Comparison of ENCODE assay signal across 1 cellular context in the genomic region with DNA sequence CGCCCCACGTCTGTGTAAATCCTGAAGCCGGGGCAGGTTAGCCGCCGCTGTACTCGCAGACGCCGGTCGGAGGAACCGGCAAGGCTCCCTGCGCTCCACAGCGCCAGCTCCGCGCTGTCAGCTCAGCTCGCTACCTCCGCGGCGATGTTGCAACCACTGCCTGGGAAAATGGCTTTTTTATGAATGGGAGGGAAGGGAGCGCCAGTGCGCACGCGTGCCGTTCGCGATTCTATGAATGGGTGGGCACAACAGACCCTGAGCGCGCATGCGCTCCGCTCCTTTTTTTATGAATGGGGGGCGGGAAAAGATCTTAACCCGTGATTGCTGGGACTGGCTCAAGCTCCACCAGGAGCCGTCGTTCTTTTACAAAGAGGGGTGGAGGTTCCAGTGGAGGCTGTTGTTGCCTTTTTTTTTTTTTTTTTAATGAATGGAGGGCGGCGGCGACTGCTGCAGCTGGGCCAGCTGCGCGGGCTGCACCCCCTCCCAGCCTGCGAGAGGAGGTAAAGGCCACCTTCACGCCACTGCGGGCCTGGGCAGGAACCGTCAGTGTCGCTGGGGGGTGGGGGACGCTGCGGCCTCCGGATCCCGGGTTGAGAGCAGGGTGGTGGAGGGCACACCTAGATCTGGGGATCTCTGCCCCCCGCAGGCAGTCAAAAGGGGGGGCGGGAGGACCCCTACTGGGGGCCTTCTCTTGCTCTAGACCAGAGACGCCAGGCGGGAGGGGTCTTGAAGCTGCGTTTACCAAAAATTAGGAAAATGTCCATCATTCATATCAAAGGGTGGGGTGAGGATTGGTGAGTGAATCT.
A peak's percentile ranks its signal among the peaks of the same experiment; 100 is the strongest.
TF ChIP-seq lines count a peak whose summit lies in the region.

A gene with protein sequence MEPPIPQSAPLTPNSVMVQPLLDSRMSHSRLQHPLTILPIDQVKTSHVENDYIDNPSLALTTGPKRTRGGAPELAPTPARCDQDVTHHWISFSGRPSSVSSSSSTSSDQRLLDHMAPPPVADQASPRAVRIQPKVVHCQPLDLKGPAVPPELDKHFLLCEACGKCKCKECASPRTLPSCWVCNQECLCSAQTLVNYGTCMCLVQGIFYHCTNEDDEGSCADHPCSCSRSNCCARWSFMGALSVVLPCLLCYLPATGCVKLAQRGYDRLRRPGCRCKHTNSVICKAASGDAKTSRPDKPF (minus strand): TSS at position 151 of the 806 bp plus-strand sequence. CDS start 9,913 bp downstream, outside the sequence.

TF ChIP-seq in K562, 482 proteins besides CTCF, POLR2A, EP300 and RAD21 (continued from another document and continues in another):
- TF ChIP-seq, protein P1, sequence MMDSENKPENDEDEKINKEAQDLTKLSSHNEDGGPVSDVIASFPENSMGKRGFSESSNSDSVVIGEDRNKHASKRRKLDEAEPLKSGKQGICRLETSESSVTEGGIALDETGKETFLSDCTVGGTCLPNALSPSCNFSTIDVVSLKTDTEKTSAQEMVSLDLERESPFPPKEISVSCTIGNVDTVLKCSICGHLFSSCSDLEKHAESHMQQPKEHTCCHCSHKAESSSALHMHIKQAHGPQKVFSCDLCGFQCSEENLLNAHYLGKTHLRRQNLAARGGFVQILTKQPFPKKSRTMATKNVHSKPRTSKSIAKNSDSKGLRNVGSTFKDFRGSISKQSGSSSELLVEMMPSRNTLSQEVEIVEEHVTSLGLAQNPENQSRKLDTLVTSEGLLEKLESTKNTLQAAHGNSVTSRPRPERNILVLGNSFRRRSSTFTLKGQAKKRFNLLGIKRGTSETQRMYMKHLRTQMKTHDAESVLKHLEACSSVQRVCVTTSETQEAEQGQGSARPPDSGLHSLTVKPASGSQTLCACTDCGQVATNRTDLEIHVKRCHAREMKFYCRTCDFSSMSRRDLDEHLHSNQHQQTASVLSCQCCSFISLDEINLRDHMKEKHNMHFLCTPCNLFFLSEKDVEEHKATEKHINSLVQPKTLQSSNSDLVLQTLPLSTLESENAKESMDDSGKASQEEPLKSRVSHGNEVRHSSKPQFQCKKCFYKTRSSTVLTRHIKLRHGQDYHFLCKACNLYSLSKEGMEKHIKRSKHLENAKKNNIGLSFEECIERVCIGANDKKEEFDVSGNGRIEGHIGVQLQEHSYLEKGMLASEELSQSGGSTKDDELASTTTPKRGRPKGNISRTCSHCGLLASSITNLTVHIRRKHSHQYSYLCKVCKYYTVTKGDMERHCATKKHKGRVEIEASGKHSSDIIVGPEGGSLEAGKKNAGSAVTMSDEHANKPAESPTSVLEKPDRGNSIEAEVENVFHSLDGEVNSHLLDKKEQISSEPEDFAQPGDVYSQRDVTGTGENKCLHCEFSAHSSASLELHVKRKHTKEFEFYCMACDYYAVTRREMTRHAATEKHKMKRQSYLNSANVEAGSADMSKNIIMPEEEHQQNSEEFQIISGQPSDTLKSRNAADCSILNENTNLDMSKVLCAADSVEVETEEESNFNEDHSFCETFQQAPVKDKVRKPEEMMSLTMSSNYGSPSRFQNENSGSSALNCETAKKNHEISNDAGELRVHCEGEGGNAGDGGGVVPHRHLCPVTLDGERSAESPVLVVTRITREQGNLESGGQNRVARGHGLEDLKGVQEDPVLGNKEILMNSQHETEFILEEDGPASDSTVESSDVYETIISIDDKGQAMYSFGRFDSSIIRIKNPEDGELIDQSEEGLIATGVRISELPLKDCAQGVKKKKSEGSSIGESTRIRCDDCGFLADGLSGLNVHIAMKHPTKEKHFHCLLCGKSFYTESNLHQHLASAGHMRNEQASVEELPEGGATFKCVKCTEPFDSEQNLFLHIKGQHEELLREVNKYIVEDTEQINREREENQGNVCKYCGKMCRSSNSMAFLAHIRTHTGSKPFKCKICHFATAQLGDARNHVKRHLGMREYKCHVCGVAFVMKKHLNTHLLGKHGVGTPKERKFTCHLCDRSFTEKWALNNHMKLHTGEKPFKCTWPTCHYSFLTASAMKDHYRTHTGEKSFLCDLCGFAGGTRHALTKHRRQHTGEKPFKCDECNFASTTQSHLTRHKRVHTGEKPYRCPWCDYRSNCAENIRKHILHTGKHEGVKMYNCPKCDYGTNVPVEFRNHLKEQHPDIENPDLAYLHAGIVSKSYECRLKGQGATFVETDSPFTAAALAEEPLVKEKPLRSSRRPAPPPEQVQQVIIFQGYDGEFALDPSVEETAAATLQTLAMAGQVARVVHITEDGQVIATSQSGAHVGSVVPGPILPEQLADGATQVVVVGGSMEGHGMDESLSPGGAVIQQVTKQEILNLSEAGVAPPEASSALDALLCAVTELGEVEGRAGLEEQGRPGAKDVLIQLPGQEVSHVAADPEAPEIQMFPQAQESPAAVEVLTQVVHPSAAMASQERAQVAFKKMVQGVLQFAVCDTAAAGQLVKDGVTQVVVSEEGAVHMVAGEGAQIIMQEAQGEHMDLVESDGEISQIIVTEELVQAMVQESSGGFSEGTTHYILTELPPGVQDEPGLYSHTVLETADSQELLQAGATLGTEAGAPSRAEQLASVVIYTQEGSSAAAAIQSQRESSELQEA (IDR thresholded peaks at IDR 0.05; ENCODE audit: low read depth), result no peak
- TF ChIP-seq FOXJ2 (tag; IDR thresholded peaks at IDR 0.05) (no peak), MTA1 (IDR thresholded peaks at IDR 0.05; ENCODE audit: borderline replicate concordance) (no peak), ZNF354B (CRISPR knock-in tag; IDR thresholded peaks at IDR 0.05) (no peak), TCF7L2 (IDR thresholded peaks at IDR 0.05; ENCODE audit: low read depth, low read length) (no peak), CBX5 (IDR thresholded peaks at IDR 0.05; ENCODE audit: borderline replicate concordance, low read depth) (no peak), KAT2B (IDR thresholded peaks at IDR 0.05; ENCODE audit: low read depth, low read length) (no peak), ZBTB9 (CRISPR knock-in tag; IDR thresholded peaks at IDR 0.05) (no peak), SMAD4 (CRISPR knock-in tag; conservative IDR thresholded peaks at IDR 0.05) (0 out of 2 replicates have a peak, but pooled peaks have one; percentile 69), CBX1 (IDR thresholded peaks at IDR 0.05; ENCODE audit: low read depth) (peak; percentile 61; the same call in 1 of the 2 replicates), ZNF431 (CRISPR knock-in tag; IDR thresholded peaks at IDR 0.05) (no peak), HDAC2 (IDR thresholded peaks at IDR 0.05) (0 out of 2 replicates have a peak, but pooled peaks have one; percentile 9), ZNF165 (CRISPR knock-in tag; IDR thresholded peaks at IDR 0.05; ENCODE audit: borderline replicate concordance) (0 out of 2 replicates have a peak, but pooled peaks have one; percentile 3), SIX5 (IDR thresholded peaks at IDR 0.05; ENCODE audit: borderline replicate concordance in 1 of 2, insufficient read depth in 1 of 2, low read depth in 1 of 2, low read length in 2 of 2) (no peak), POLR2AphosphoS5 (IDR thresholded peaks at IDR 0.05; ENCODE audit: control insufficient read depth, insufficient read depth, low read depth, low read length) (peak; percentile 93), PRMT5 (CRISPR knock-in tag; IDR thresholded peaks at IDR 0.05) (no peak), PML (IDR thresholded peaks at IDR 0.05; ENCODE audit: low read length) (peak; percentile 82; the same call in 1 of the 2 replicates), GATAD2B (IDR thresholded peaks at IDR 0.05; ENCODE audit: borderline replicate concordance) (no peak), ZNF586 (CRISPR knock-in tag; conservative IDR thresholded peaks at IDR 0.05) (no peak), NFRKB (IDR thresholded peaks at IDR 0.05; ENCODE audit: low read depth) (no peak; the same call in 1 of the 2 replicates), ZNF583 (CRISPR knock-in tag; IDR thresholded peaks at IDR 0.05) (no peak), FOXK1 (CRISPR knock-in tag; IDR thresholded peaks at IDR 0.05; ENCODE audit: borderline replicate concordance) (no peak), CTBP1 (IDR thresholded peaks at IDR 0.05; ENCODE audit: borderline replicate concordance) (peak; percentile 2; the same call in 1 of the 2 replicates), MED1 (CRISPR knock-in tag; IDR thresholded peaks at IDR 0.05; ENCODE audit: borderline replicate concordance) (no peak), SRSF1 (IDR thresholded peaks at IDR 0.05; ENCODE audit: low read depth, low read length) (no peak), ZNF408 (CRISPR knock-in tag; IDR thresholded peaks at IDR 0.05; ENCODE audit: low read depth) (no peak), PHTF2 (CRISPR knock-in tag; IDR thresholded peaks at IDR 0.05) (no peak), IRF2 (CRISPR knock-in tag; IDR thresholded peaks at IDR 0.05) (no peak), ZNF561 (CRISPR knock-in tag; conservative IDR thresholded peaks at IDR 0.05) (no peak), ATF7 (IDR thresholded peaks at IDR 0.05) (peak; percentile 79), ZNF695 (CRISPR knock-in tag; IDR thresholded peaks at IDR 0.05) (no peak), ZNF644 (tag; IDR thresholded peaks at IDR 0.05; ENCODE audit: low read depth) (0 out of 2 replicates have a peak, but pooled peaks have one; percentile 55), THRA (IDR thresholded peaks at IDR 0.05) (no peak), RBM25 (IDR thresholded peaks at IDR 0.05; ENCODE audit: low read depth, low read length, severe bottlenecking) (no peak), ZKSCAN3 (CRISPR knock-in tag; IDR thresholded peaks at IDR 0.05) (no peak), MITF (IDR thresholded peaks at IDR 0.05) (no peak), NFYB (IDR thresholded peaks at IDR 0.05; ENCODE audit: extremely low read depth, insufficient read length) (no peak)
- TF ChIP-seq, protein P2, sequence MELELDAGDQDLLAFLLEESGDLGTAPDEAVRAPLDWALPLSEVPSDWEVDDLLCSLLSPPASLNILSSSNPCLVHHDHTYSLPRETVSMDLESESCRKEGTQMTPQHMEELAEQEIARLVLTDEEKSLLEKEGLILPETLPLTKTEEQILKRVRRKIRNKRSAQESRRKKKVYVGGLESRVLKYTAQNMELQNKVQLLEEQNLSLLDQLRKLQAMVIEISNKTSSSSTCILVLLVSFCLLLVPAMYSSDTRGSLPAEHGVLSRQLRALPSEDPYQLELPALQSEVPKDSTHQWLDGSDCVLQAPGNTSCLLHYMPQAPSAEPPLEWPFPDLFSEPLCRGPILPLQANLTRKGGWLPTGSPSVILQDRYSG (tag; conservative IDR thresholded peaks at IDR 0.05; ENCODE audit: low read depth), result no peak
- TF ChIP-seq, protein P3, sequence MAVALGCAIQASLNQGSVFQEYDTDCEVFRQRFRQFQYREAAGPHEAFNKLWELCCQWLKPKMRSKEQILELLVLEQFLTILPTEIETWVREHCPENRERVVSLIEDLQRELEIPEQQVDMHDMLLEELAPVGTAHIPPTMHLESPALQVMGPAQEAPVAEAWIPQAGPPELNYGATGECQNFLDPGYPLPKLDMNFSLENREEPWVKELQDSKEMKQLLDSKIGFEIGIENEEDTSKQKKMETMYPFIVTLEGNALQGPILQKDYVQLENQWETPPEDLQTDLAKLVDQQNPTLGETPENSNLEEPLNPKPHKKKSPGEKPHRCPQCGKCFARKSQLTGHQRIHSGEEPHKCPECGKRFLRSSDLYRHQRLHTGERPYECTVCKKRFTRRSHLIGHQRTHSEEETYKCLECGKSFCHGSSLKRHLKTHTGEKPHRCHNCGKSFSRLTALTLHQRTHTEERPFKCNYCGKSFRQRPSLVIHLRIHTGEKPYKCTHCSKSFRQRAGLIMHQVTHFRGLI (CRISPR knock-in tag; IDR thresholded peaks at IDR 0.05), result no peak
- TF ChIP-seq, protein P4, sequence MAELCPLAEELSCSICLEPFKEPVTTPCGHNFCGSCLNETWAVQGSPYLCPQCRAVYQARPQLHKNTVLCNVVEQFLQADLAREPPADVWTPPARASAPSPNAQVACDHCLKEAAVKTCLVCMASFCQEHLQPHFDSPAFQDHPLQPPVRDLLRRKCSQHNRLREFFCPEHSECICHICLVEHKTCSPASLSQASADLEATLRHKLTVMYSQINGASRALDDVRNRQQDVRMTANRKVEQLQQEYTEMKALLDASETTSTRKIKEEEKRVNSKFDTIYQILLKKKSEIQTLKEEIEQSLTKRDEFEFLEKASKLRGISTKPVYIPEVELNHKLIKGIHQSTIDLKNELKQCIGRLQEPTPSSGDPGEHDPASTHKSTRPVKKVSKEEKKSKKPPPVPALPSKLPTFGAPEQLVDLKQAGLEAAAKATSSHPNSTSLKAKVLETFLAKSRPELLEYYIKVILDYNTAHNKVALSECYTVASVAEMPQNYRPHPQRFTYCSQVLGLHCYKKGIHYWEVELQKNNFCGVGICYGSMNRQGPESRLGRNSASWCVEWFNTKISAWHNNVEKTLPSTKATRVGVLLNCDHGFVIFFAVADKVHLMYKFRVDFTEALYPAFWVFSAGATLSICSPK (IDR thresholded peaks at IDR 0.05; ENCODE audit: borderline replicate concordance), result no peak
- TF ChIP-seq, protein P5, sequence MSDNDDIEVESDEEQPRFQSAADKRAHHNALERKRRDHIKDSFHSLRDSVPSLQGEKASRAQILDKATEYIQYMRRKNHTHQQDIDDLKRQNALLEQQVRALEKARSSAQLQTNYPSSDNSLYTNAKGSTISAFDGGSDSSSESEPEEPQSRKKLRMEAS (CRISPR knock-in tag; IDR thresholded peaks at IDR 0.05), result no peak; the same call in 1 of the 2 replicates
